Comparison of ENCODE assay signal across 8 cellular contexts in the genomic region with DNA sequence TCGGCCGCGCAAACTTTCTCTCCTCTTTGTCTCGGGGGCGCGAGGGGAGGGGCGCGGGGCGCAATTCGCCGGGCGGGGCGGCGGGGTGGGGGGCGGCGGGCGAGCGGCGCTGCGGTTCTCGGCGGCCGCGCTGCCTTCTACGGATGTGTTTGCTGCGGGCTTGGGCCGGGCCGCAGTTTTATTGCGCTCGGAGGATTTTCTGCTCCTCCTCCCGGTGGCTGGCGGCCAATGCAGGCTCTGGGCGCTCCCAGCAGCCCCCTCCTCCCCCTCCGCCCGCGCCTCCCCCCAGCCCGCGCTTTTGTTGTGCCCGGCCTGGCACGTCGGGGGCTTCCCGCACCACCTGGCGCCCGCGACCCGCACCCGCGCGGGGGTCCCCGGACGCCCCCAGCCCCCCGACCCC. TPM values are rescaled to one million over a fixed set of nuclear protein-coding genes. Genes with fewer than 3 reads are reported as not detected.
DNase-seq lines count a peak whose midpoint lies in the region; ATAC-seq and TF ChIP-seq lines count a peak whose summit lies in the region.

Gene TIMP2, minus strand, starts transcription at position 154 of the 400 bp plus-strand sequence. CDS start 299 bp downstream, outside the sequence.

- no peak for TF ChIP-seq EP300 in gastroesophageal sphincter (IDR thresholded peaks at IDR 0.05)

- no CpG with 5 or more reads among the region's 52 CpGs for WGBS in gastroesophageal sphincter (ENCODE audit: low coverage in 1 of 2), 2 donors

- peak; percentile 47 for DNase-seq in COLO668 (lab: John Stamatoyannopoulos, UW; ENCODE audit: unreplicated experiment)
- no peak for DNase-seq in LNCaP clone FGC (ENCODE audit: low read depth)
- DNase-seq in SHP77 (lab: John Stamatoyannopoulos, UW), result peak; percentile 69 to 87
- peak; percentile 72 for DNase-seq in activated naive CD4-positive, alpha-beta T cell treated with anti-CD3 and anti-CD28 coated beads for 36 hours
- peak; percentile 94 for DNase-seq in neural progenitor cell (ENCODE audit: low spot score)

- peaks cover 39% of the 10 kb centered on the region for H4K20me1 ChIP-seq in neural progenitor cell (ENCODE audit: low read depth)

- intact Hi-C loops in activated naive CD4-positive, alpha-beta T cell treated with anti-CD3 and anti-CD28 coated beads for 36 hours (cut with micrococcal nuclease), result loop anchor here (1.0 kb wide), 1 partner anchor 60 kb away; no protein-coding TSS in a partner anchor

- H3K27ac ChIP-seq in gastroesophageal sphincter (peak within 1 kb of the TSS; percentile 98 to 100 (median 100)), neural progenitor cell (no peak within 1 kb of the TSS), stomach smooth muscle (ENCODE audit: low read length) (peak within 1 kb of the TSS; percentile 94)

- no peak for TF ChIP-seq CTCF in LNCaP clone FGC (IDR thresholded peaks at IDR 0.05; ENCODE audit: control insufficient read depth, extremely low read depth, insufficient read depth)
- TF ChIP-seq CTCF in gastroesophageal sphincter (IDR thresholded peaks at IDR 0.05), result peak in 2 of 4 experiments; percentile 26 to 39
- peak; percentile 34 for TF ChIP-seq CTCF in neural progenitor cell (IDR thresholded peaks at IDR 0.05)

- CTCF ChIA-PET in activated naive CD4-positive, alpha-beta T cell treated with anti-CD3 and anti-CD28 coated beads for 36 hours (lab: Charles Lee), result no interaction called here

- peaks cover 4% of the 10 kb centered on the region for H3F3A ChIP-seq in neural progenitor cell (ENCODE audit: low read depth)

- peak; percentile 85 for ATAC-seq in gastroesophageal sphincter
- ATAC-seq in HG02798 (IDR thresholded peaks at IDR 0.05; ENCODE audit: poor library complexity, unreplicated experiment), result no peak

- H3K4me1 Mint-ChIP-seq in activated naive CD4-positive, alpha-beta T cell treated with anti-CD3 and anti-CD28 coated beads for 36 hours (ENCODE audit: low read depth), result peaks cover 14% of the 10 kb centered on the region
- H3K4me1 Mint-ChIP-seq in neural progenitor cell, result peaks cover 42% of the 10 kb centered on the region

- no peaks in the 10 kb centered on the region for H3K36me3 Mint-ChIP-seq in activated naive CD4-positive, alpha-beta T cell treated with anti-CD3 and anti-CD28 coated beads for 36 hours (ENCODE audit: low read depth)
- no peaks in the 10 kb centered on the region for H3K36me3 Mint-ChIP-seq in neural progenitor cell

- no peaks in the 10 kb centered on the region for H3K36me3 ChIP-seq in gastroesophageal sphincter
- H3K36me3 ChIP-seq in neural progenitor cell, result no peaks in the 10 kb centered on the region
- H3K36me3 ChIP-seq in stomach smooth muscle (ENCODE audit: control insufficient read depth in 2 of 2, insufficient read depth in 2 of 2, low read length in 2 of 2), result no peaks in the 10 kb centered on the region

- H3K9ac ChIP-seq in neural progenitor cell, result peak within 1 kb of the TSS; percentile 42
- H3K9ac ChIP-seq in stomach smooth muscle (ENCODE audit: low read length in 2 of 2), result peak within 1 kb of the TSS; percentile 73 to 85

- H3K4me2 ChIP-seq in neural progenitor cell, result peak within 1 kb of the TSS; percentile 100

- H3K27me3 Mint-ChIP-seq in activated naive CD4-positive, alpha-beta T cell treated with anti-CD3 and anti-CD28 coated beads for 36 hours (ENCODE audit: low read depth), result peaks cover 8% of the 10 kb centered on the region
- H3K27me3 Mint-ChIP-seq in neural progenitor cell (ENCODE audit: insufficient read depth, low read depth), result peaks cover 2% of the 10 kb centered on the region

- no peak within 1 kb of the TSS for H3K27ac Mint-ChIP-seq in activated naive CD4-positive, alpha-beta T cell treated with anti-CD3 and anti-CD28 coated beads for 36 hours
- no peak within 1 kb of the TSS for H3K27ac Mint-ChIP-seq in neural progenitor cell

- H3K27me3 ChIP-seq in gastroesophageal sphincter (no peaks in the 10 kb centered on the region), neural progenitor cell (no peaks in the 10 kb centered on the region), stomach smooth muscle (ENCODE audit: control insufficient read depth in 1 of 2, insufficient read depth in 2 of 2, low read length in 2 of 2) (no peaks in the 10 kb centered on the region)

- H3K9me3 Mint-ChIP-seq in activated naive CD4-positive, alpha-beta T cell treated with anti-CD3 and anti-CD28 coated beads for 36 hours, result no peaks in the 10 kb centered on the region
- no peaks in the 10 kb centered on the region for H3K9me3 Mint-ChIP-seq in neural progenitor cell

- peaks cover 45% of the 10 kb centered on the region for H3K79me2 ChIP-seq in neural progenitor cell (ENCODE audit: low read depth)

- H3K9me3 ChIP-seq in gastroesophageal sphincter (no peaks in the 10 kb centered on the region), neural progenitor cell (ENCODE audit: low read depth) (no peaks in the 10 kb centered on the region), stomach smooth muscle (ENCODE audit: control insufficient read depth in 2 of 2, low read length in 2 of 2) (no peaks in the 10 kb centered on the region)

- H3K4me1 ChIP-seq in gastroesophageal sphincter (peaks cover 0 to 67% (median 37%) of the 10 kb centered on the region in 3 donors), neural progenitor cell (peaks cover 22% of the 10 kb centered on the region), stomach smooth muscle (ENCODE audit: control insufficient read depth, insufficient read depth, low read length) (peaks cover 51% of the 10 kb centered on the region)

- H3K4me3 ChIP-seq in LNCaP clone FGC (ENCODE audit: low read depth, low read length) (peak within 1 kb of the TSS; percentile 45), gastroesophageal sphincter (peak within 1 kb of the TSS; percentile 89 to 90), neural progenitor cell (peak within 1 kb of the TSS; percentile 91), stomach smooth muscle (ENCODE audit: low read length in 2 of 2) (peak within 1 kb of the TSS; percentile 83 to 84)

- H3K4me3 Mint-ChIP-seq in activated naive CD4-positive, alpha-beta T cell treated with anti-CD3 and anti-CD28 coated beads for 36 hours, result no peak within 1 kb of the TSS
- peak within 1 kb of the TSS; percentile 87 for H3K4me3 Mint-ChIP-seq in neural progenitor cell

- peak; percentile 80 for TF ChIP-seq POLR2A in gastroesophageal sphincter (IDR thresholded peaks at IDR 0.05)

- peak within 1 kb of the TSS; percentile 67 for H2AFZ ChIP-seq in neural progenitor cell (replicated peaks)

RNA-seq across cellular contexts. Expression of gene TIMP2, which starts in this region (rescaled TPM):
- total RNA-seq in activated naive CD4-positive, alpha-beta T cell treated with anti-CD3 and anti-CD28 coated beads for 36 hours, result under 1 TPM; 0.35 to 0.43 TPM
- total RNA-seq in gastroesophageal sphincter (100 to 1,000 TPM; 172 to 315 (median 211) TPM), neural progenitor cell (ENCODE audit: low replicate concordance) (19.8 and 22.3 TPM in 2 replicates)

Comparison
In these comparisons a context has a peak if more than half of its experiments do, and no peak if none do; other contexts are left out.
1. RNA of gene TIMP2 (total RNA-seq): 172 to 315 TPM in gastroesophageal sphincter and 19.8 to 22.3 TPM in neural progenitor cell; 0.35 to 0.43 TPM in activated naive CD4-positive, alpha-beta T cell treated with anti-CD3 and anti-CD28 coated beads for 36 hours; every median in the first group is over 10 times any median in the second.
2. Peak in DNase-seq in activated naive CD4-positive, alpha-beta T cell treated with anti-CD3 and anti-CD28 coated beads for 36 hours; RNA of the gene not detected or under 1 TPM.
3. Peak in every context shown above with its lines, with median percentiles within 50 percentile points of each other: H3K4me3 ChIP-seq.